13 cellular contexts compared by ENCODE assay signal in the genomic region with DNA sequence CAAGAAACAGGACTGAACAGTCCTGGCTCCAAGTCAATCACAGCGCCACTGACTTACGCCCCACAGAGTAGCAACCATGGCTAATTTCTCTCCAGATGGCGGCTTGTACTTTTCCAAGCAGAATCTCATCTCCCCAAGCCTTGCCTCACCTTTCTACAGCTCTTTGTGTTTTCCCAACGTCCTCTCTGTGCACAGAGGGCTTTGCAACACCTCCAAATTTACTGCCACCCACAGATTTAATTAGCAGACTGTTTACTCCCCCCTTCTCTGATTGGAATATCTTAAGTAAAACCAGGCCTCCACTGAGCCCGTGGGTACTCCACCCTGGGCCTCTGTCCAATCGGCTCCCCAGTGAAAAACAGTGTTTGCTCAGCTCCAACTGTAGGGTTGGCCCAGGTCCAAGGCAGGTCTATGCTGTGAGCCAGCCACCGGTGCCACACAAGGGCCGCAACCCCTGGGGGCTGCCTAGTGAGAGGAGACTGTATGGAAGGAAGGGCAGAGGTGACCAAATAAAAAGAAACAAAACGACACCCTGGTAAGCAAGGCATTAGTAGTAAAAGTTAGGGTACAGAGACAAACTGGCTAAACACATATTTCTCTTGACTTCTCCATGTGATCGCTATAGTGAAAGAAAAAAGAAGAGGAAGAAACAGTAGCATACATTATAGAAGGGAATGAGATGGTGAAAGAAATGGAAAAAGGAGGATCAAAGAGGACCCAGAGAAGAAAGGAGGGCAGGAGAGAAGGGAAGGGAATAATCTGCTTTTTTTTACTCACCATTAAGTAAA.
DNase-seq lines count a peak whose midpoint lies in the region; ATAC-seq and TF ChIP-seq lines count a peak whose summit lies in the region.
"Had no signal": no experiment of that assay in that cellular context is flagged by ENCODE, and none has a peak within 500 bp of the region (broad histone marks: within the 10 kb centered on the region; RNA-seq: fewer than 3 reads in every experiment).

No MANE protein-coding gene starts in this region.

- in situ Hi-C loops in GM13977 (cut with MboI; ENCODE audit: low pct_unique_long_range_greater_than_20kb, low sequenced_read_pairs, unreplicated experiment) = no loop called here

- peaks cover 47% of the 10 kb centered on the region for H3K4me1 Mint-ChIP-seq in type B pancreatic cell (ENCODE audit: unreplicated experiment)

- no peaks in the 10 kb centered on the region for H3K4me1 ChIP-seq in right atrium auricular region

- peak; percentile 36 for DNase-seq in left cardiac atrium
- DNase-seq in right atrium auricular region (ENCODE audit: low spot score) = no peak
- DNase-seq in NCI-H69 (lab: John Stamatoyannopoulos, UW) = peak; percentile 100
- peak; percentile 27 for DNase-seq in epithelial cell of esophagus (ENCODE audit: low read depth)
- DNase-seq in type B pancreatic cell (ENCODE audit: extremely low spot score, unreplicated experiment) = no peak
- DNase-seq in GM13977 (ENCODE audit: low spot score) = no peak
- DNase-seq in erythroblast (lab: John Stamatoyannopoulos, UW) = no peak
- DNase-seq: activated T-cell treated with anti-CD3 and anti-CD28 coated beads, Interleukin-2, amount 50 U/mL, for 48 hours; dermis blood vessel endothelial cell; Kasumi-1; T-cell had no signal

- H3K27ac ChIP-seq in right atrium auricular region = no peak overlapping the region
- H3K27ac ChIP-seq: A549 had no signal

- H3K4me3 ChIP-seq in right atrium auricular region (no peak overlapping the region), epithelial cell of esophagus (ENCODE audit: low read length) (no peak overlapping the region)
- H3K4me3 ChIP-seq: A549 had no signal

- no peak for TF ChIP-seq POLR2A in erythroblast (IDR thresholded peaks at IDR 0.05; ENCODE audit: low read length)

- H3K36me3 Mint-ChIP-seq in type B pancreatic cell = peaks cover 10% of the 10 kb centered on the region

- H3K27me3 ChIP-seq in right atrium auricular region = no peaks in the 10 kb centered on the region

- intact Hi-C loops in left cardiac atrium (cut with DNase I) = no loop called here

- no peaks in the 10 kb centered on the region for H3K9me3 ChIP-seq in right atrium auricular region
- H3K9me3 ChIP-seq: A549 had no signal

- H3K27me3 Mint-ChIP-seq in type B pancreatic cell = no peaks in the 10 kb centered on the region
- H3K27me3 Mint-ChIP-seq: T-cell had no signal

- H3K36me3 ChIP-seq in right atrium auricular region = no peaks in the 10 kb centered on the region

- TF ChIP-seq CTCF in right atrium auricular region (IDR thresholded peaks at IDR 0.05) (no peak), epithelial cell of esophagus (IDR thresholded peaks at IDR 0.05; ENCODE audit: insufficient read depth, low read depth, low read length, missing control alignments) (no peak), type B pancreatic cell (conservative IDR thresholded peaks at IDR 0.05) (no peak), GM13977 (IDR thresholded peaks at IDR 0.05; ENCODE audit: extremely low read depth, insufficient read depth, missing control alignments) (no peak)

- H3K9me3 Mint-ChIP-seq in type B pancreatic cell = no peaks in the 10 kb centered on the region
- H3K9me3 Mint-ChIP-seq: T-cell had no signal

- H3K27ac Mint-ChIP-seq in type B pancreatic cell = peak overlapping the region; percentile 27
- H3K27ac Mint-ChIP-seq: T-cell had no signal

- ATAC-seq in left cardiac atrium = peak; percentile 34 to 51
- no peak for ATAC-seq in GM19397 (IDR thresholded peaks at IDR 0.05; ENCODE audit: unreplicated experiment)
- ATAC-seq: A549, T-cell had no signal

- peak overlapping the region; percentile 17 for H3K4me3 Mint-ChIP-seq in type B pancreatic cell
- H3K4me3 Mint-ChIP-seq: T-cell had no signal

Comparison
In these comparisons a context has a peak if more than half of its experiments do, and no peak if none do; other contexts are left out.
1. DNase-seq: peak in left cardiac atrium (single experiment), NCI-H69 (single experiment) and epithelial cell of esophagus (single experiment); none in right atrium auricular region (single experiment), type B pancreatic cell (single experiment), GM13977 (single experiment) and erythroblast (0 of 2).